In the genomic region with DNA sequence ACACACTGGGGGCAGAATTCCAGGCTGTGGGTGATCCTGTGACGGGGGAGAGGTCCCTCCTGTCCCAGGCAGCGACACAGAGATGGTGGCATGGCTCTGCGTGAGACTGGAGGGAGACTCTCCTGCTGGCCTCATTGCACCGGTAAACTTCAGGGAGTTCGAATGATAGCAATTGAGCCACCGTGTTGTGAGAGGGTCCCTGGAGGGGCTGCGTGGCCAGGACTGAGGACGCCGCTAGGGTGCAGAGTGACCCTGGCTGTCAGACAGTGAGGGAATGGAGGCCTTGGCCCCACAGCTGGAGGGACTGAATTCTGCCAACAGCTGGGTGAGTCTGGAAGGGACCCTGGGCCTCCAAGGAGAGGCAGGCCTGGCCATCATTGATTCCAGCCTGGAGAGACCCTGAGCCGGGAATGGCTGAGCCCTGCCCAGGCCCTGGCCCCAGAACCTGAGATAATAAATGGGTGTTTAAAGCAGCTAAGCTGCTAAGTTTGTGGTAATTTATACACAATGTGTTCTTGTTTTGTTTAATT, we compare ENCODE assay signal across 31 cellular contexts.
"Had no signal": no experiment of that assay in that cellular context is flagged by ENCODE, and none has a peak within 500 bp of the region (broad histone marks: within the 10 kb centered on the region; RNA-seq: fewer than 3 reads in every experiment).

No MANE protein-coding gene starts in this region.

- H3K4me1 ChIP-seq: esophagus squamous epithelium, heart right ventricle, left lung, psoas muscle, sigmoid colon, tibial nerve, upper lobe of right lung had no signal

- H3K27ac Mint-ChIP-seq: mesothelial cell of epicardium; natural killer cell treated with Interleukin-12 subunit alpha and Interleukin-12 subunit beta and Interleukin-15 and Interleukin-18, amount 100 ng/mL, for 72 hours; neural progenitor cell; stimulated activated memory B cell treated with anti-CD40 and anti-IgM and Interleukin-4, amounts not matched to agents 10 μg/mL and 1 μg/mL and 100 μg/mL, for 72 hours had no signal

- H3K27ac ChIP-seq: coronary artery, esophagus squamous epithelium, heart right ventricle, left lung, neural progenitor cell, ovary, psoas muscle, sigmoid colon, testis, tibial nerve, upper lobe of right lung had no signal

- H3K27me3 ChIP-seq: esophagus squamous epithelium, heart right ventricle, left lung, ovary, sigmoid colon, testis, tibial nerve, upper lobe of right lung, uterus had no signal

- ATAC-seq: heart right ventricle; left lung; mucosa of descending colon; stimulated activated memory B cell treated with anti-CD40 and anti-IgM and Interleukin-4, amounts not matched to agents 10 μg/mL and 1 μg/mL and 100 μg/mL, for 72 hours; stimulated activated naive CD8-positive, alpha-beta T cell treated with anti-CD3 and anti-CD28 coated beads, Interleukin-15, Interleukin-2, amounts not matched to agents 100 U/mL and 50 U/mL, for 24 hours; upper lobe of right lung had no signal

- H3K4me2 ChIP-seq: neural progenitor cell had no signal

- H3K9ac ChIP-seq: neural progenitor cell had no signal

- H3K27me3 Mint-ChIP-seq: naive B cell; natural killer cell treated with Interleukin-12 subunit alpha and Interleukin-12 subunit beta and Interleukin-15 and Interleukin-18, amount 100 ng/mL, for 72 hours; stimulated activated memory B cell treated with anti-CD40 and anti-IgM and Interleukin-4, amounts not matched to agents 10 μg/mL and 1 μg/mL and 100 μg/mL, for 72 hours had no signal

- H3K4me3 Mint-ChIP-seq: mesothelial cell of epicardium; naive B cell; natural killer cell treated with Interleukin-12 subunit alpha and Interleukin-12 subunit beta and Interleukin-15 and Interleukin-18, amount 100 ng/mL, for 72 hours; neural progenitor cell; stimulated activated memory B cell treated with anti-CD40 and anti-IgM and Interleukin-4, amounts not matched to agents 10 μg/mL and 1 μg/mL and 100 μg/mL, for 72 hours had no signal

- H3K9me3 ChIP-seq: esophagus squamous epithelium, heart right ventricle, left lung, mucosa of descending colon, ovary, psoas muscle, sigmoid colon, testis, tibial nerve, upper lobe of right lung, uterus had no signal

- H3K36me3 ChIP-seq: neural progenitor cell, ovary, uterus had no signal

- H3K4me1 Mint-ChIP-seq: neural progenitor cell; stimulated activated memory B cell treated with anti-CD40 and anti-IgM and Interleukin-4, amounts not matched to agents 10 μg/mL and 1 μg/mL and 100 μg/mL, for 72 hours had no signal

- DNase-seq: dermis blood vessel endothelial cell; effector memory CD4-positive, alpha-beta T cell; erythroblast; esophagus squamous epithelium; foreskin melanocyte; glutamatergic neuron; heart right ventricle; hippocampal formation; left cardiac atrium; mesenchymal stem cell; naive B cell; nucleus accumbens; ovary; psoas muscle; right cardiac atrium; sigmoid colon; stimulated activated CD4-positive, alpha-beta T cell treated with anti-CD3 and anti-CD28 coated beads, Interleukin-2, amount 100 ng/mL, for 24 hours; stimulated activated CD4-positive, alpha-beta T cell treated with anti-CD3 and anti-CD28 coated beads, Interleukin-4, amount 100 ng/mL, for 24 hours; stimulated activated naive CD8-positive, alpha-beta T cell treated with anti-CD3 and anti-CD28 coated beads, Interleukin-15, Interleukin-2, amounts not matched to agents 100 U/mL and 50 U/mL, for 24 hours; substantia nigra; testis; upper lobe of right lung; uterus had no signal

- H3K4me3 ChIP-seq: coronary artery, esophagus squamous epithelium, heart right ventricle, left lung, mucosa of descending colon, neural progenitor cell, ovary, psoas muscle, sigmoid colon, testis, tibial nerve, upper lobe of right lung, uterus had no signal

- H2AFZ ChIP-seq: neural progenitor cell had no signal

- H3K9me3 Mint-ChIP-seq: mesothelial cell of epicardium; naive B cell; natural killer cell treated with Interleukin-12 subunit alpha and Interleukin-12 subunit beta and Interleukin-15 and Interleukin-18, amount 100 ng/mL, for 72 hours; neural progenitor cell; stimulated activated memory B cell treated with anti-CD40 and anti-IgM and Interleukin-4, amounts not matched to agents 10 μg/mL and 1 μg/mL and 100 μg/mL, for 72 hours had no signal

- H3K36me3 Mint-ChIP-seq: naive B cell; natural killer cell treated with Interleukin-12 subunit alpha and Interleukin-12 subunit beta and Interleukin-15 and Interleukin-18, amount 100 ng/mL, for 72 hours had no signal
